ENCODE assay signal across 8 cellular contexts in the genomic region with DNA sequence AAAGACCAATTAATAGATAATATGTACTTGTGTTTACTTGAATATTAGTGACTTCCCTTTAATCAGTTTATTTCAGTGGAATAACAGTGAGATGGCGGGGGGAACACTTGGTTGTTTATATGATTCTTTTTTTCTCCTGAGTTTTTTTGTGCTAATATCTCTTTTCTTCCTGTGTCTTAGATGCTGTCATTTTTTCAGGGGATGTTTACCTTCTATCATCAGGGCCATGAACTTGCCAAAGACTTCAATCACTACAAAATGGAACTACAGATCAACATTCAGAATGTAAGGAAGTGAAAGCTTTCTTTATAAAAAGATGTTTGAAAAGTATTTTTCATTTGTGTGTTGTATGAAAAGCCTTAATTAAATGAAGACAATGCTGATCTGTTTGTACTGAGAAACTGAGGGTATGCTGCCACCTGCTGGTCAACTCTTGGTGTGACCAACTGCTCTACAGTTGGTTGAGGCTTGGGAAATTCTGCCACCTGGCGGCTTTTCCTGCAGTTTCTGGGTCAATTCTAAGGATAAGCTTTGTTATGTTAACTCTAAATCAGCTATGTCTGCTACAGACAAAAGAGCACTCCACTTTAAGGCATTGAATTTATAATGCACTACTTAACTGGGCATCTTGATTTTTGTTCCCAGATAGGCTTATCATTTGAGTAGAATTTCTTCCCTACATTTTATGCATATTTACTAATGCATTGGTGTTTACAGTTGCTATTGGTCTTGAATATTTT.
DNase-seq lines count a peak whose midpoint lies in the region; ATAC-seq, FAIRE-seq and TF ChIP-seq lines count a peak whose summit lies in the region.

No MANE protein-coding gene starts in this region.

- peak; percentile 99 for TF ChIP-seq CTCF in AG09319 (IDR thresholded peaks at IDR 0.05; ENCODE audit: low read depth, low read length)
- TF ChIP-seq CTCF in WTC11 (IDR thresholded peaks at IDR 0.05) = peak; percentile 97
- TF ChIP-seq CTCF in kidney (IDR thresholded peaks at IDR 0.05; ENCODE audit: borderline replicate concordance, extremely low read depth, insufficient read depth) = peak; percentile 100

- H3K4me1 ChIP-seq in kidney (ENCODE audit: control insufficient read depth in 1 of 2, insufficient read depth in 1 of 2, low read depth in 1 of 2, low read length in 2 of 2) = no peaks in the 10 kb centered on the region

- peak overlapping the region; percentile 0; the same call in 1 of the 2 replicates for H3K4me3 Mint-ChIP-seq in WTC11

- no peak overlapping the region for H3K27ac ChIP-seq in kidney (ENCODE audit: low read depth in 2 of 2, low read length in 2 of 2)

- H3K27ac Mint-ChIP-seq in WTC11 = peak overlapping the region; percentile 75

- no peak overlapping the region for H3K4me3 ChIP-seq in kidney (ENCODE audit: low read length in 2 of 2)

- FAIRE-seq in kidney (lab: Jason Lieb, UNC) = peak; percentile 99

- peak; percentile 86 for DNase-seq in AG09319 (ENCODE audit: extremely low read depth, low read depth)
- DNase-seq in NCI-H2196 (lab: John Stamatoyannopoulos, UW; ENCODE audit: unreplicated experiment) = peak; percentile 70
- DNase-seq in WTC11 (ENCODE audit: low spot score) = peak; percentile 95
- DNase-seq in central memory CD4-positive, alpha-beta T cell = peak; percentile 80
- DNase-seq in kidney = peak; percentile 95
- DNase-seq in stimulated activated CD4-positive, alpha-beta T cell treated with anti-CD3 and anti-CD28 coated beads, Interleukin-1b, Interleukin-23, amount 100 ng/mL, for 24 hours (ENCODE audit: low read depth in 4 of 4, low spot score in 1 of 4) = peak; percentile 85 to 94 (median 87)

- no peak overlapping the region for H3K9ac ChIP-seq in kidney (ENCODE audit: low read length in 2 of 2)

- peaks cover under 1% of the 10 kb centered on the region; the same call in 1 of the 2 replicates for H3K36me3 Mint-ChIP-seq in WTC11

- H3K36me3 ChIP-seq in kidney (ENCODE audit: control insufficient read depth in 1 of 2, insufficient read depth in 2 of 2, low read length in 2 of 2) = no peaks in the 10 kb centered on the region

- peaks cover 43% of the 10 kb centered on the region for H3K4me1 Mint-ChIP-seq in WTC11

- POLR2A ChIA-PET in WTC11 (lab: Charles Lee) = interaction anchor here (1.0 to 1.3 kb wide), 4 partner anchors 129 to 249 kb away, joined by 3 to 6 read pairs (median 3); a partner anchor contains a TSS

- no peaks in the 10 kb centered on the region for H3K27me3 Mint-ChIP-seq in WTC11 (ENCODE audit: low read depth)

- H3K9me3 Mint-ChIP-seq in WTC11 = no peaks in the 10 kb centered on the region

- intact Hi-C loops in kidney (cut with DNase I) = loop anchor here (5.0 kb wide), 1 partner anchor 159 kb away; no protein-coding TSS in a partner anchor

- ATAC-seq in GM18907 (IDR thresholded peaks at IDR 0.05; ENCODE audit: unreplicated experiment) (peak; percentile 86), HG03159 (IDR thresholded peaks at IDR 0.05; ENCODE audit: unreplicated experiment) (peak; percentile 86), WTC11 (peak; percentile 87)

- no peaks in the 10 kb centered on the region for H3K9me3 ChIP-seq in kidney (ENCODE audit: control insufficient read depth in 1 of 2, low read length in 2 of 2)

- CTCF ChIA-PET in WTC11 (lab: Charles Lee) = interaction anchor here (0.6 to 3.2 kb wide), 141 partner anchors 8 to 929 kb away, joined by 3 to 48 read pairs (median 5); a partner anchor contains a TSS

TF ChIP-seq in WTC11, 78 proteins besides CTCF, POLR2A, EP300 and RAD21:
- TF ChIP-seq, protein P1, sequence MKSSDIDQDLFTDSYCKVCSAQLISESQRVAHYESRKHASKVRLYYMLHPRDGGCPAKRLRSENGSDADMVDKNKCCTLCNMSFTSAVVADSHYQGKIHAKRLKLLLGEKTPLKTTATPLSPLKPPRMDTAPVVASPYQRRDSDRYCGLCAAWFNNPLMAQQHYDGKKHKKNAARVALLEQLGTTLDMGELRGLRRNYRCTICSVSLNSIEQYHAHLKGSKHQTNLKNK (CRISPR knock-in tag; IDR thresholded peaks at IDR 0.05) = no peak
- TF ChIP-seq MYBL2 (CRISPR knock-in tag; IDR thresholded peaks at IDR 0.05) (no peak), NR1H2 (CRISPR knock-in tag; IDR thresholded peaks at IDR 0.05) (no peak), HMGA2 (CRISPR knock-in tag; IDR thresholded peaks at IDR 0.05) (no peak), TEAD1 (CRISPR knock-in tag; IDR thresholded peaks at IDR 0.05) (no peak), NR2C2 (CRISPR knock-in tag; IDR thresholded peaks at IDR 0.05) (no peak)
- TF ChIP-seq, protein P2, sequence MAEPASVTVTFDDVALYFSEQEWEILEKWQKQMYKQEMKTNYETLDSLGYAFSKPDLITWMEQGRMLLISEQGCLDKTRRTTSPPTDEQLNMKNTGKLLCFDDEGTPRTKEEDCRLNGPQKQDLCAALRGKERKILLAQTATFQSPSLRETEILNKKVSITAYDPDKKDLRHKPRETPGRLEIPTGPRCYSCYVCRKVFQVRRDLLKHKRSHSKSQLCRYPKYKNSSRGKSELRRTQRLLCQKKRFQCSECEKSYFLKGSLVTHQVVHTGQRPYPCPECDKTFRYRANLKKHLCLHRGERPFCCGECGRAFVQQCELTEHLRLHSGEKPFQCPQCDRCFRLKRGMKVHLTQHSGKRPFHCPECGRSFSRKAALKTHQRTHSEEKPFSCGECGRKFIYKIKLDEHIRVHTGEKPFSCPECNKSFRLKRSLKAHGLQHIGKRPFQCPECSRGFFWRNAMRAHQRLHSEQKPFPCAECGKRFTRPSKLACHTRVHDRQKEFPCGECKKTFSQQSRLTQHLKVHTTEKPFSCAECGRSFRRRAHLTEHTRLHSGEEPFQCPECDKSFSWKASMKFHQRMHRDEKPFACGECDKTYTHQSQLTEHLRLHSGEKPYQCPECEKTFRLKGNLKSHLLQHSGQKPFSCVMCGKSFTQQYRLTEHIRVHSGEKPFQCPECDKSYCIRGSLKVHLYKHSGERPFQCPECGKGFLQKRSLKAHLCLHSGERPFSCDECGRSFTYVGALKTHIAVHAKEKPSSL (CRISPR knock-in tag; conservative IDR thresholded peaks at IDR 0.05) = no peak
